Comparison of ENCODE assay signal across 21 cellular contexts in the genomic region with DNA sequence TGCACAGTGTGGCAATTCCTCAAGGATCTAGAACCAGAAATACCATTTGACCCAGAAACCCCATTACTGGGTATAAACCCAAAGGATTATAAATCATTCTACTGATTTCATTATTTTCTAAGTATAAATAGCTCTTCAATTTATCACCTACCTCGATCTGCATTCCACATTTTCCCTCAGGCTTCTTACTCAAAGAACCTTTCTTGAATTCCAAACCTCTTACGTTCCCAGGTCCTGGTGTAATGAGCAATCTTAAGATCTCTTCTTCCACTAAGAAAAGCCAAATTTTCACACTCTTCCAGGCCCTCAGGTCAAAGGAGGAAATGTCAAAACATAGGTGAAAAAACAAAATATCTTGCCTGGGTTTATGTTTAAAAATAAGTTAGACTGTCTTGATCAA.
DNase-seq lines count a peak whose midpoint lies in the region; ATAC-seq, FAIRE-seq and TF ChIP-seq lines count a peak whose summit lies in the region.
"Had no signal": no experiment of that assay in that cellular context is flagged by ENCODE, and none has a peak within 500 bp of the region (broad histone marks: within the 10 kb centered on the region; RNA-seq: fewer than 3 reads in every experiment).

No MANE protein-coding gene starts in this region.

- TF ChIP-seq POLR2A in breast epithelium (IDR thresholded peaks at IDR 0.05), result no peak

- no peak overlapping the region for H3K4me3 ChIP-seq in breast epithelium
- no peak overlapping the region for H3K4me3 ChIP-seq in bronchial epithelial cell (ENCODE audit: low read depth, low read length)
- H3K4me3 ChIP-seq in H7 (ENCODE audit: insufficient read depth, low read depth, low read length), result no peak overlapping the region
- H3K4me3 ChIP-seq in naive thymus-derived CD4-positive, alpha-beta T cell (ENCODE audit: low read length), result no peak overlapping the region
- H3K4me3 ChIP-seq: A549, GM23248 had no signal

- CTCF ChIA-PET in MCF 10A (lab: Yijun Ruan, JAX), result interaction anchor here (0.6 kb wide), 1 partner anchor 33 kb away, joined by 3 read pairs; no protein-coding TSS in a partner anchor
- CTCF ChIA-PET in naive thymus-derived CD4-positive, alpha-beta T cell (lab: Charles Lee), result no interaction called here

- H3K27ac Mint-ChIP-seq in MCF 10A (ENCODE audit: low read depth, unreplicated experiment), result no peak overlapping the region
- H3K27ac Mint-ChIP-seq in naive thymus-derived CD4-positive, alpha-beta T cell, result no peak overlapping the region
- H3K27ac Mint-ChIP-seq: CD4-positive, alpha-beta T cell; HFFc6 had no signal

- peaks cover 8% of the 10 kb centered on the region for H3K4me1 Mint-ChIP-seq in MCF 10A (ENCODE audit: insufficient read depth, unreplicated experiment)
- H3K4me1 Mint-ChIP-seq in naive thymus-derived CD4-positive, alpha-beta T cell, result no peaks in the 10 kb centered on the region

- no peak for TF ChIP-seq CTCF in MCF 10A (IDR thresholded peaks at IDR 0.05; ENCODE audit: unreplicated experiment)
- TF ChIP-seq CTCF in breast epithelium (IDR thresholded peaks at IDR 0.05), result no peak
- no peak for TF ChIP-seq CTCF in bronchial epithelial cell (IDR thresholded peaks at IDR 0.05; ENCODE audit: insufficient read depth, low read length, severe bottlenecking)

- H3K4me3 Mint-ChIP-seq in MCF 10A (ENCODE audit: unreplicated experiment), result no peak overlapping the region
- no peak overlapping the region for H3K4me3 Mint-ChIP-seq in naive thymus-derived CD4-positive, alpha-beta T cell
- H3K4me3 Mint-ChIP-seq: CD4-positive, alpha-beta T cell; HFFc6 had no signal

- intact Hi-C loops in MCF 10A (cut with micrococcal nuclease) (no loop called here), breast epithelium (cut with DNase I; ENCODE audit: low total_unique reads) (no loop called here)
- intact Hi-C loops in naive thymus-derived CD4-positive, alpha-beta T cell (cut with micrococcal nuclease), result no loop called here

- peak; percentile 16 for DNase-seq in MCF 10A (ENCODE audit: unreplicated experiment)
- DNase-seq in breast epithelium (ENCODE audit: low spot score in 2 of 2), result no peak
- peak; percentile 13 for DNase-seq in bronchial epithelial cell (ENCODE audit: low read depth)
- DNase-seq in kidney tubule cell (ENCODE audit: low spot score), result peak; percentile 33
- DNase-seq in H7, result no peak
- no peak for DNase-seq in naive thymus-derived CD4-positive, alpha-beta T cell
- DNase-seq: AML-193; Caco-2; CD4-positive, alpha-beta T cell; GF-D8; GM23248; HFFc6 had no signal

- no peaks in the 10 kb centered on the region for H3K36me3 ChIP-seq in breast epithelium
- H3K36me3 ChIP-seq in bronchial epithelial cell (ENCODE audit: control insufficient read depth, insufficient read depth, low read length), result no peaks in the 10 kb centered on the region
- no peaks in the 10 kb centered on the region for H3K36me3 ChIP-seq in H7 (replicated peaks; ENCODE audit: control insufficient read depth, insufficient read depth, low read length)
- no peaks in the 10 kb centered on the region for H3K36me3 ChIP-seq in naive thymus-derived CD4-positive, alpha-beta T cell (ENCODE audit: control insufficient read depth in 2 of 3, insufficient read depth in 3 of 3, low read length in 3 of 3)

- H3K27me3 Mint-ChIP-seq in MCF 10A (ENCODE audit: insufficient read depth, unreplicated experiment), result no peaks in the 10 kb centered on the region
- H3K27me3 Mint-ChIP-seq in naive thymus-derived CD4-positive, alpha-beta T cell, result no peaks in the 10 kb centered on the region
- H3K27me3 Mint-ChIP-seq: CD4-positive, alpha-beta T cell had no signal

- no peaks in the 10 kb centered on the region for H3K36me3 Mint-ChIP-seq in MCF 10A (ENCODE audit: insufficient read depth, unreplicated experiment)
- peaks cover 0 to 4% (median 0%) of the 10 kb centered on the region in 5 donors for H3K36me3 Mint-ChIP-seq in naive thymus-derived CD4-positive, alpha-beta T cell

- POLR2A ChIA-PET in MCF 10A (lab: Yijun Ruan, JAX), result no interaction called here
- POLR2A ChIA-PET in naive thymus-derived CD4-positive, alpha-beta T cell (lab: Charles Lee), result no interaction called here

- no peaks in the 10 kb centered on the region for H3K9me3 ChIP-seq in breast epithelium
- H3K9me3 ChIP-seq in naive thymus-derived CD4-positive, alpha-beta T cell (ENCODE audit: control insufficient read depth in 2 of 3, low read length in 3 of 3), result no peaks in the 10 kb centered on the region
- H3K9me3 ChIP-seq: A549, Caco-2 had no signal

- H3K27me3 ChIP-seq in breast epithelium (no peaks in the 10 kb centered on the region), bronchial epithelial cell (ENCODE audit: control insufficient read depth, insufficient read depth, low read length) (no peaks in the 10 kb centered on the region), H7 (ENCODE audit: control insufficient read depth, insufficient read depth, low read length) (no peaks in the 10 kb centered on the region)
- no peaks in the 10 kb centered on the region for H3K27me3 ChIP-seq in naive thymus-derived CD4-positive, alpha-beta T cell (ENCODE audit: control insufficient read depth in 2 of 2, insufficient read depth in 2 of 2, low read length in 2 of 2)

- no peak overlapping the region for H3K27ac ChIP-seq in breast epithelium
- H3K27ac ChIP-seq in naive thymus-derived CD4-positive, alpha-beta T cell (ENCODE audit: low read depth, low read length), result no peak overlapping the region
- H3K27ac ChIP-seq: 22Rv1, A549, C4-2B, GM23248, HL-60 had no signal

- BruUV-seq in MCF 10A (replicated peaks; lab: Mats Ljungman, UMichigan), result no TSS peak

- FAIRE-seq in bronchial epithelial cell (lab: Jason Lieb, UNC), result no peak
- FAIRE-seq: A549, D721Med, H54 had no signal

- ATAC-seq in GM21825 (IDR thresholded peaks at IDR 0.05; ENCODE audit: unreplicated experiment) (no peak), GM21381 (IDR thresholded peaks at IDR 0.05; ENCODE audit: unreplicated experiment) (no peak)
- no peak for ATAC-seq in naive thymus-derived CD4-positive, alpha-beta T cell
- ATAC-seq: A549, HCT116 had no signal

- H3K4me1 ChIP-seq in breast epithelium, result no peaks in the 10 kb centered on the region
- no peaks in the 10 kb centered on the region for H3K4me1 ChIP-seq in naive thymus-derived CD4-positive, alpha-beta T cell (ENCODE audit: control insufficient read depth in 2 of 2, insufficient read depth in 2 of 2, low read length in 2 of 2)
- H3K4me1 ChIP-seq: A549, Caco-2 had no signal

- H3K9me3 Mint-ChIP-seq in MCF 10A (ENCODE audit: unreplicated experiment), result peaks cover 7% of the 10 kb centered on the region
- peaks cover 3 to 22% (median 12%) of the 10 kb centered on the region in 11 donors for H3K9me3 Mint-ChIP-seq in naive thymus-derived CD4-positive, alpha-beta T cell

Comparison
In these comparisons a context has a peak if more than half of its experiments do, and no peak if none do; other contexts are left out.
1. DNase-seq: peak in MCF 10A (single experiment), bronchial epithelial cell (single experiment) and kidney tubule cell (single experiment); none in breast epithelium (0 of 2), H7 (single experiment) and naive thymus-derived CD4-positive, alpha-beta T cell (0 of 9).